Comparison of ENCODE assay signal across 11 cellular contexts in genomic region chr15:70826634-70827033, GRCh38. TPM values are rescaled to one million over a fixed set of nuclear protein-coding genes. Genes with fewer than 3 reads are reported as not detected.
DNase-seq lines count a peak whose midpoint lies in the region; ATAC-seq lines count a peak whose summit lies in the region.
"Had no signal": no experiment of that assay in that cellular context is flagged by ENCODE, and none has a peak within 500 bp of the region (broad histone marks: within the 10 kb centered on the region; RNA-seq: fewer than 3 reads in every experiment).

No MANE protein-coding gene starts in this region.

- H3K27ac Mint-ChIP-seq in dendritic cell treated with granulocyte-macrophage colony-stimulating factor and Interleukin-4, amounts not matched to agents 40 ng/mL and 50 ng/mL, for 4 days: peak overlapping the region; percentile 21
- no peak overlapping the region for H3K27ac Mint-ChIP-seq in activated T-helper 2 cell treated with anti-CD3 and anti-CD28 coated beads, Interferon-gamma antibody, Interleukin-2, Interleukin-4, amounts not matched to agents 10 μg/mL and 5 μg/mL and 100 μg/mL, durations not matched to agents 14 hours and 24 hours and 36 hours

- no peaks in the 10 kb centered on the region for H3K4me1 ChIP-seq in mesendoderm (ENCODE audit: control insufficient read depth, low read depth, low read length)

- H2BK5ac ChIP-seq in mesendoderm (ENCODE audit: low read length): no peak overlapping the region

- H3K4ac ChIP-seq in mesendoderm (ENCODE audit: low read depth, low read length): no peak overlapping the region

- no peak overlapping the region for H3K4me2 ChIP-seq in mesendoderm (ENCODE audit: low read length)

- H3K36me3 ChIP-seq in mesendoderm (ENCODE audit: control insufficient read depth, insufficient read depth, low read length): no peaks in the 10 kb centered on the region

- H3K36me3 Mint-ChIP-seq in dendritic cell treated with granulocyte-macrophage colony-stimulating factor and Interleukin-4, amounts not matched to agents 40 ng/mL and 50 ng/mL, for 4 days (ENCODE audit: low read depth): no peaks in the 10 kb centered on the region
- no peaks in the 10 kb centered on the region for H3K36me3 Mint-ChIP-seq in activated T-helper 2 cell treated with anti-CD3 and anti-CD28 coated beads, Interferon-gamma antibody, Interleukin-2, Interleukin-4, amounts not matched to agents 10 μg/mL and 5 μg/mL and 100 μg/mL, durations not matched to agents 14 hours and 24 hours and 36 hours (ENCODE audit: low read depth)

- no peak overlapping the region for H2BK120ac ChIP-seq in mesendoderm (ENCODE audit: low read depth, low read length)

- intact Hi-C loops in dendritic cell treated with granulocyte-macrophage colony-stimulating factor and Interleukin-4, amounts not matched to agents 40 ng/mL and 50 ng/mL, for 4 days (cut with micrococcal nuclease): loop anchor here (5.0 kb wide), 1 partner anchor 616 kb away; no protein-coding TSS in a partner anchor
- intact Hi-C loops in activated T-helper 2 cell treated with anti-CD3 and anti-CD28 coated beads, Interferon-gamma antibody, Interleukin-2, Interleukin-4, amounts not matched to agents 10 μg/mL and 5 μg/mL and 100 μg/mL, durations not matched to agents 14 hours and 24 hours and 36 hours (cut with micrococcal nuclease): no loop called here

- no CpG with 5 or more reads among the region's 3 CpGs for WGBS in mesendoderm (ENCODE audit: extremely low coverage, insufficient coverage, low lambda C conversion rate)

- peaks cover 3% of the 10 kb centered on the region for H3K27me3 Mint-ChIP-seq in dendritic cell treated with granulocyte-macrophage colony-stimulating factor and Interleukin-4, amounts not matched to agents 40 ng/mL and 50 ng/mL, for 4 days
- H3K27me3 Mint-ChIP-seq in activated T-helper 2 cell treated with anti-CD3 and anti-CD28 coated beads, Interferon-gamma antibody, Interleukin-2, Interleukin-4, amounts not matched to agents 10 μg/mL and 5 μg/mL and 100 μg/mL, durations not matched to agents 14 hours and 24 hours and 36 hours (ENCODE audit: low read depth): peaks cover 6% of the 10 kb centered on the region

- H3K79me2 ChIP-seq in mesendoderm (ENCODE audit: control insufficient read depth, insufficient read depth, low read length): no peaks in the 10 kb centered on the region

- H3K9ac ChIP-seq in mesendoderm (ENCODE audit: low read length): no peak overlapping the region

- H3K56ac ChIP-seq in mesendoderm (ENCODE audit: low read length): peak overlapping the region; percentile 30

- H4K5ac ChIP-seq in mesendoderm (ENCODE audit: low read length): no peak overlapping the region

- H2BK15ac ChIP-seq in mesendoderm (replicated peaks; ENCODE audit: low read depth): no peak overlapping the region

- no peak overlapping the region for H3K4me3 ChIP-seq in mesendoderm (ENCODE audit: low read length)

- H3K4me1 Mint-ChIP-seq in dendritic cell treated with granulocyte-macrophage colony-stimulating factor and Interleukin-4, amounts not matched to agents 40 ng/mL and 50 ng/mL, for 4 days (ENCODE audit: low read depth): peaks cover 12% of the 10 kb centered on the region
- no peaks in the 10 kb centered on the region for H3K4me1 Mint-ChIP-seq in activated T-helper 2 cell treated with anti-CD3 and anti-CD28 coated beads, Interferon-gamma antibody, Interleukin-2, Interleukin-4, amounts not matched to agents 10 μg/mL and 5 μg/mL and 100 μg/mL, durations not matched to agents 14 hours and 24 hours and 36 hours (ENCODE audit: low read depth)

- no peaks in the 10 kb centered on the region for H3K27me3 ChIP-seq in mesendoderm (ENCODE audit: insufficient read depth, low read length, poor library complexity)

- ATAC-seq in GM21367 (IDR thresholded peaks at IDR 0.05; ENCODE audit: unreplicated experiment) (no peak), HG02981 (IDR thresholded peaks at IDR 0.05; ENCODE audit: unreplicated experiment) (no peak)

- H3K4me3 Mint-ChIP-seq in dendritic cell treated with granulocyte-macrophage colony-stimulating factor and Interleukin-4, amounts not matched to agents 40 ng/mL and 50 ng/mL, for 4 days: no peak overlapping the region
- no peak overlapping the region for H3K4me3 Mint-ChIP-seq in activated T-helper 2 cell treated with anti-CD3 and anti-CD28 coated beads, Interferon-gamma antibody, Interleukin-2, Interleukin-4, amounts not matched to agents 10 μg/mL and 5 μg/mL and 100 μg/mL, durations not matched to agents 14 hours and 24 hours and 36 hours (ENCODE audit: low read depth)

- no peak overlapping the region for H3K18ac ChIP-seq in mesendoderm (ENCODE audit: low read length)

- H3K79me1 ChIP-seq in mesendoderm (ENCODE audit: low read length): no peaks in the 10 kb centered on the region

- DNase-seq in AG20443 (ENCODE audit: low spot score) (peak; percentile 90), NCI-H460 (ENCODE audit: extremely low read depth, low read depth) (peak; percentile 81), mesendoderm (no peak)
- DNase-seq in activated T-helper 2 cell treated with anti-CD3 and anti-CD28 coated beads, Interferon-gamma antibody, Interleukin-2, Interleukin-4, amounts not matched to agents 10 μg/mL and 5 μg/mL and 100 μg/mL, durations not matched to agents 14 hours and 24 hours and 36 hours (ENCODE audit: low spot score): no peak
- no peak for DNase-seq in effector CD8-positive, alpha-beta T cell (lab: John Stamatoyannopoulos, UW)
- DNase-seq: activated CD4-positive, alpha-beta T cell treated with anti-CD3 and anti-CD28 coated beads for 48 hours; DMS 273 treated with DMSO at 0.1 percent for 48 hours; NCI-H1694 treated with DMSO at 0.1 percent for 48 hours had no signal

- no peak overlapping the region for H4K8ac ChIP-seq in mesendoderm (ENCODE audit: low read depth, low read length)

- H3K27ac ChIP-seq in mesendoderm (ENCODE audit: low read depth, low read length): no peak overlapping the region

- H2AK5ac ChIP-seq in mesendoderm (ENCODE audit: low read length): no peak overlapping the region

- no peaks in the 10 kb centered on the region for H3K9me3 Mint-ChIP-seq in dendritic cell treated with granulocyte-macrophage colony-stimulating factor and Interleukin-4, amounts not matched to agents 40 ng/mL and 50 ng/mL, for 4 days
- H3K9me3 Mint-ChIP-seq in activated T-helper 2 cell treated with anti-CD3 and anti-CD28 coated beads, Interferon-gamma antibody, Interleukin-2, Interleukin-4, amounts not matched to agents 10 μg/mL and 5 μg/mL and 100 μg/mL, durations not matched to agents 14 hours and 24 hours and 36 hours: no peaks in the 10 kb centered on the region

- no peak overlapping the region for H3K23ac ChIP-seq in mesendoderm (ENCODE audit: low read length)

RNA-seq across cellular contexts. Expression of gene LARP6, which starts 27.3 kb away (rescaled TPM):
- 66.0 and 78.3 TPM in 2 replicates for total RNA-seq in NCI-H460 (2014; rRNA removed; shearing (Covaris generic))
- polyA plus RNA-seq in NCI-H460 (2014; cell fraction: nucleus; rRNA removed): 21.2 and 59.0 TPM in 2 replicates
- polyA plus RNA-seq in mesendoderm (2013, experiment 1 of 2): 17.5 TPM
- polyA plus RNA-seq in mesendoderm (2013, experiment 2 of 2): 17.6 TPM
- not detected in 2 replicates for total RNA-seq in activated T-helper 2 cell treated with anti-CD3 and anti-CD28 coated beads, Interferon-gamma antibody, Interleukin-2, Interleukin-4, amounts not matched to agents 10 μg/mL and 5 μg/mL and 100 μg/mL, durations not matched to agents 14 hours and 24 hours and 36 hours

Comparison
In these comparisons a context has a peak if more than half of its experiments do, and no peak if none do; other contexts are left out.
1. DNase-seq: peak in AG20443 (single experiment) and NCI-H460 (single experiment); none in mesendoderm (single experiment), activated T-helper 2 cell treated with anti-CD3 and anti-CD28 coated beads, Interferon-gamma antibody, Interleukin-2, Interleukin-4, amounts not matched to agents 10 μg/mL and 5 μg/mL and 100 μg/mL, durations not matched to agents 14 hours and 24 hours and 36 hours (single experiment) and effector CD8-positive, alpha-beta T cell (single experiment).
2. RNA of gene LARP6, which starts 27.3 kb away (total RNA-seq): 66.0 to 78.3 TPM in NCI-H460; not detected in activated T-helper 2 cell treated with anti-CD3 and anti-CD28 coated beads, Interferon-gamma antibody, Interleukin-2, Interleukin-4, amounts not matched to agents 10 μg/mL and 5 μg/mL and 100 μg/mL, durations not matched to agents 14 hours and 24 hours and 36 hours; every median in the first group is over 10 times any median in the second.